ENCODE assay signal across 8 cellular contexts in genomic region chr21:16279658-16280581, GRCh38.
DNase-seq lines count a peak whose midpoint lies in the region; ATAC-seq and TF ChIP-seq lines count a peak whose summit lies in the region.

No MANE protein-coding gene starts in this region.

- peak; percentile 93 for ATAC-seq in sciatic nerve
- no peak for ATAC-seq in HG03139 (IDR thresholded peaks at IDR 0.05; ENCODE audit: unreplicated experiment)

- DNase-seq in GM04503 (ENCODE audit: low read depth) (peak; percentile 14), brain microvascular endothelial cell (peak; percentile 71), iPS-NIHi11 (ENCODE audit: low spot score) (peak; percentile 31), sciatic nerve (ENCODE audit: low spot score) (peak; percentile 65), NCI-H2171 treated with DMSO at 0.1 percent for 48 hours (lab: John Stamatoyannopoulos, UW) (no peak), NCI-H345 treated with DMSO at 0.1 percent for 48 hours (lab: John Stamatoyannopoulos, UW; ENCODE audit: unreplicated experiment) (no peak)
- no peak for DNase-seq in activated naive CD4-positive, alpha-beta T cell treated with anti-CD3 and anti-CD28 coated beads, Interleukin-2, amount 10 ng/mL, durations not matched to agents 7 days and 5 days

- H3K4me1 Mint-ChIP-seq in activated naive CD4-positive, alpha-beta T cell treated with anti-CD3 and anti-CD28 coated beads, Interleukin-2, amount 10 ng/mL, durations not matched to agents 7 days and 5 days = no peaks in the 10 kb centered on the region

- no peak overlapping the region for H3K27ac Mint-ChIP-seq in activated naive CD4-positive, alpha-beta T cell treated with anti-CD3 and anti-CD28 coated beads, Interleukin-2, amount 10 ng/mL, durations not matched to agents 7 days and 5 days

- H3K4me3 ChIP-seq in brain microvascular endothelial cell (ENCODE audit: low read depth, low read length) = peak overlapping the region; percentile 40

- H3K27me3 ChIP-seq in brain microvascular endothelial cell (replicated peaks) = no peaks in the 10 kb centered on the region

- no peaks in the 10 kb centered on the region for H3K36me3 ChIP-seq in brain microvascular endothelial cell (replicated peaks)

- CTCF ChIA-PET in activated naive CD4-positive, alpha-beta T cell treated with anti-CD3 and anti-CD28 coated beads, Interleukin-2, amount 10 ng/mL, durations not matched to agents 7 days and 5 days (lab: Charles Lee) = no interaction called here

- no peak overlapping the region for H3K4me3 Mint-ChIP-seq in activated naive CD4-positive, alpha-beta T cell treated with anti-CD3 and anti-CD28 coated beads, Interleukin-2, amount 10 ng/mL, durations not matched to agents 7 days and 5 days

- no peaks in the 10 kb centered on the region for H3K36me3 Mint-ChIP-seq in activated naive CD4-positive, alpha-beta T cell treated with anti-CD3 and anti-CD28 coated beads, Interleukin-2, amount 10 ng/mL, durations not matched to agents 7 days and 5 days

- TF ChIP-seq CTCF in brain microvascular endothelial cell (IDR thresholded peaks at IDR 0.05; ENCODE audit: low read depth, low read length, missing control alignments) = peak; percentile 2

- intact Hi-C loops in sciatic nerve (cut with DNase I) = loop anchor here (10.0 kb wide), 1 partner anchor 1505 kb away; no protein-coding TSS in a partner anchor

- peak overlapping the region; percentile 19 for H3K27ac ChIP-seq in brain microvascular endothelial cell

- no peaks in the 10 kb centered on the region for H3K9me3 Mint-ChIP-seq in activated naive CD4-positive, alpha-beta T cell treated with anti-CD3 and anti-CD28 coated beads, Interleukin-2, amount 10 ng/mL, durations not matched to agents 7 days and 5 days

- in situ Hi-C loops in brain microvascular endothelial cell (cut with HindIII; ENCODE audit: low pct_ligation_motif_present, low sequenced_read_pairs) = no loop called here

- no peaks in the 10 kb centered on the region for H3K27me3 Mint-ChIP-seq in activated naive CD4-positive, alpha-beta T cell treated with anti-CD3 and anti-CD28 coated beads, Interleukin-2, amount 10 ng/mL, durations not matched to agents 7 days and 5 days

Comparison
In these comparisons a context has a peak if more than half of its experiments do, and no peak if none do; other contexts are left out.
1. DNase-seq: peak in GM04503 (single experiment), brain microvascular endothelial cell (single experiment), iPS-NIHi11 (single experiment) and sciatic nerve (single experiment); none in NCI-H2171 treated with DMSO at 0.1 percent for 48 hours (single experiment), NCI-H345 treated with DMSO at 0.1 percent for 48 hours (single experiment) and activated naive CD4-positive, alpha-beta T cell treated with anti-CD3 and anti-CD28 coated beads, Interleukin-2, amount 10 ng/mL, durations not matched to agents 7 days and 5 days (single experiment).